1 cellular context compared by ENCODE assay signal in the genomic region with DNA sequence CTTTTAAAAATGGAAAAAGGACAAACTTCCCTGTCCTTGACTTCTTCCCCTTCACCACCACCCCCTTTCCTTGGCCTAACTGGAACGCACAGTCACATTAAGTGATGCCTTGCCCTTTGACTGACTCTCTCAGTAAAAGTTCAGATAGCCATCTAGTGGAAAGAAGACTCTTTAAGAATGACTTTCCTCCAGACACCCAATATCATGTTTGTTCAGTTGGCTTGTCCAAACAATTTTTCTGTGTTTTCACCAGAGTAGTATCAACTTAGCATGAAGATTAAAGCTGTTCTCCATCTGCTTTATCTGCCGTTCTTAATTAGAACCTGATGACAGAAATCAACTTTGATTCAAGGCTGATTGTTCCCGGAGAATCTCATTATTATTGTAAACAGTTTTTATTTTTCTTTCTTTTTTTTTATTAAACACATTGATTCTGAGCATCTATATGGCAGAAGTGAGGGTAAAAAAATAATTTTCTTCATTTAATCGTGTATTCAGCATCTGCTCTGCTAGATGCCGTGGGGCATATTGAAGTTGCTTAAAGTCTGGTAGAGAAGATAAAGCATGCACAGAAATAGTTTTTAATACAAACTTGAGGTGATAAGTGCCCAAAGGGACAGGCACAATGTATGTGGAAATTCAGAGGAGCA.
A peak's percentile ranks its signal among the peaks of the same experiment; 100 is the strongest.
TF ChIP-seq lines count a peak whose summit lies in the region.

No MANE protein-coding gene starts in this region.

TF ChIP-seq in K562, 482 proteins besides CTCF, POLR2A, EP300 and RAD21 (continued from another document and continues in another):
- TF ChIP-seq, protein P1, sequence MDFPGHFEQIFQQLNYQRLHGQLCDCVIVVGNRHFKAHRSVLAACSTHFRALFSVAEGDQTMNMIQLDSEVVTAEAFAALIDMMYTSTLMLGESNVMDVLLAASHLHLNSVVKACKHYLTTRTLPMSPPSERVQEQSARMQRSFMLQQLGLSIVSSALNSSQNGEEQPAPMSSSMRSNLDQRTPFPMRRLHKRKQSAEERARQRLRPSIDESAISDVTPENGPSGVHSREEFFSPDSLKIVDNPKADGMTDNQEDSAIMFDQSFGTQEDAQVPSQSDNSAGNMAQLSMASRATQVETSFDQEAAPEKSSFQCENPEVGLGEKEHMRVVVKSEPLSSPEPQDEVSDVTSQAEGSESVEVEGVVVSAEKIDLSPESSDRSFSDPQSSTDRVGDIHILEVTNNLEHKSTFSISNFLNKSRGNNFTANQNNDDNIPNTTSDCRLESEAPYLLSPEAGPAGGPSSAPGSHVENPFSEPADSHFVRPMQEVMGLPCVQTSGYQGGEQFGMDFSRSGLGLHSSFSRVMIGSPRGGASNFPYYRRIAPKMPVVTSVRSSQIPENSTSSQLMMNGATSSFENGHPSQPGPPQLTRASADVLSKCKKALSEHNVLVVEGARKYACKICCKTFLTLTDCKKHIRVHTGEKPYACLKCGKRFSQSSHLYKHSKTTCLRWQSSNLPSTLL (IDR thresholded peaks at IDR 0.05) = no peak
- no peak for TF ChIP-seq SPI1 (IDR thresholded peaks at IDR 0.05; ENCODE audit: borderline replicate concordance, low read depth, low read length)
- TF ChIP-seq HOMEZ (CRISPR knock-in tag; IDR thresholded peaks at IDR 0.05) = no peak
- no peak for TF ChIP-seq NEUROD1 (IDR thresholded peaks at IDR 0.05; ENCODE audit: borderline replicate concordance, low read depth, low read length, partially characterized antibody)
- TF ChIP-seq, protein P2, sequence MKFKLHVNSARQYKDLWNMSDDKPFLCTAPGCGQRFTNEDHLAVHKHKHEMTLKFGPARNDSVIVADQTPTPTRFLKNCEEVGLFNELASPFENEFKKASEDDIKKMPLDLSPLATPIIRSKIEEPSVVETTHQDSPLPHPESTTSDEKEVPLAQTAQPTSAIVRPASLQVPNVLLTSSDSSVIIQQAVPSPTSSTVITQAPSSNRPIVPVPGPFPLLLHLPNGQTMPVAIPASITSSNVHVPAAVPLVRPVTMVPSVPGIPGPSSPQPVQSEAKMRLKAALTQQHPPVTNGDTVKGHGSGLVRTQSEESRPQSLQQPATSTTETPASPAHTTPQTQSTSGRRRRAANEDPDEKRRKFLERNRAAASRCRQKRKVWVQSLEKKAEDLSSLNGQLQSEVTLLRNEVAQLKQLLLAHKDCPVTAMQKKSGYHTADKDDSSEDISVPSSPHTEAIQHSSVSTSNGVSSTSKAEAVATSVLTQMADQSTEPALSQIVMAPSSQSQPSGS (CRISPR knock-in tag; IDR thresholded peaks at IDR 0.05) = no peak
- TF ChIP-seq SMARCE1 (IDR thresholded peaks at IDR 0.05) = peak; percentile 92
- TF ChIP-seq U2AF2 (optimal IDR thresholded peaks at IDR 0.05; ENCODE audit: low read depth, low read length) = no peak
- no peak for TF ChIP-seq ZZZ3 (IDR thresholded peaks at IDR 0.05)
- 0 out of 2 replicates have a peak, but pooled peaks have one; percentile 26 for TF ChIP-seq TOE1 (IDR thresholded peaks at IDR 0.05; ENCODE audit: borderline replicate concordance)
- no peak for TF ChIP-seq TOE1 (CRISPR knock-in tag; IDR thresholded peaks at IDR 0.05; ENCODE audit: borderline replicate concordance, low read depth)
- TF ChIP-seq ZNF766 (CRISPR knock-in tag; conservative IDR thresholded peaks at IDR 0.05) = no peak
- TF ChIP-seq NFE2L1 (tag; IDR thresholded peaks at IDR 0.05; ENCODE audit: borderline replicate concordance, low read depth) = no peak
- no peak for TF ChIP-seq STAT5B (CRISPR knock-in tag; IDR thresholded peaks at IDR 0.05)
- TF ChIP-seq CREB3L1 (IDR thresholded peaks at IDR 0.05; ENCODE audit: borderline replicate concordance, low read depth) = no peak
- no peak for TF ChIP-seq HMG20B (CRISPR knock-in tag; IDR thresholded peaks at IDR 0.05)
- TF ChIP-seq HMG20A (CRISPR knock-in tag; conservative IDR thresholded peaks at IDR 0.05) = no peak
- no peak for TF ChIP-seq ZNF696 (CRISPR knock-in tag; conservative IDR thresholded peaks at IDR 0.05)
- TF ChIP-seq PHB (CRISPR knock-in tag; IDR thresholded peaks at IDR 0.05) = no peak
- TF ChIP-seq, protein P3, sequence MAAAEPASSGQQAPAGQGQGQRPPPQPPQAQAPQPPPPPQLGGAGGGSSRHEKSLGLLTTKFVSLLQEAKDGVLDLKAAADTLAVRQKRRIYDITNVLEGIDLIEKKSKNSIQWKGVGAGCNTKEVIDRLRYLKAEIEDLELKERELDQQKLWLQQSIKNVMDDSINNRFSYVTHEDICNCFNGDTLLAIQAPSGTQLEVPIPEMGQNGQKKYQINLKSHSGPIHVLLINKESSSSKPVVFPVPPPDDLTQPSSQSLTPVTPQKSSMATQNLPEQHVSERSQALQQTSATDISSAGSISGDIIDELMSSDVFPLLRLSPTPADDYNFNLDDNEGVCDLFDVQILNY (CRISPR knock-in tag; IDR thresholded peaks at IDR 0.05) = no peak
- no peak for TF ChIP-seq MEF2A (IDR thresholded peaks at IDR 0.05; ENCODE audit: control insufficient read depth, low read depth, low read length)
- TF ChIP-seq, protein P4, sequence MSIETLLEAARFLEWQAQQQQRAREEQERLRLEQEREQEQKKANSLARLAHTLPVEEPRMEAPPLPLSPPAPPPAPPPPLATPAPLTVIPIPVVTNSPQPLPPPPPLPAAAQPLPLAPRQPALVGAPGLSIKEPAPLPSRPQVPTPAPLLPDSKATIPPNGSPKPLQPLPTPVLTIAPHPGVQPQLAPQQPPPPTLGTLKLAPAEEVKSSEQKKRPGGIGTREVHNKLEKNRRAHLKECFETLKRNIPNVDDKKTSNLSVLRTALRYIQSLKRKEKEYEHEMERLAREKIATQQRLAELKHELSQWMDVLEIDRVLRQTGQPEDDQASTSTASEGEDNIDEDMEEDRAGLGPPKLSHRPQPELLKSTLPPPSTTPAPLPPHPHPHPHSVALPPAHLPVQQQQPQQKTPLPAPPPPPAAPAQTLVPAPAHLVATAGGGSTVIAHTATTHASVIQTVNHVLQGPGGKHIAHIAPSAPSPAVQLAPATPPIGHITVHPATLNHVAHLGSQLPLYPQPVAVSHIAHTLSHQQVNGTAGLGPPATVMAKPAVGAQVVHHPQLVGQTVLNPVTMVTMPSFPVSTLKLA (conservative IDR thresholded peaks at IDR 0.05) = peak in 1 of 2 experiments; percentile 42; a peak in 1 of 4 replicates
- no peak for TF ChIP-seq NR4A1 (CRISPR knock-in tag; IDR thresholded peaks at IDR 0.05)
- TF ChIP-seq NR4A1 (tag; IDR thresholded peaks at IDR 0.05) = no peak
- TF ChIP-seq ZNF311 (CRISPR knock-in tag; IDR thresholded peaks at IDR 0.05) = no peak
- TF ChIP-seq, protein P5, sequence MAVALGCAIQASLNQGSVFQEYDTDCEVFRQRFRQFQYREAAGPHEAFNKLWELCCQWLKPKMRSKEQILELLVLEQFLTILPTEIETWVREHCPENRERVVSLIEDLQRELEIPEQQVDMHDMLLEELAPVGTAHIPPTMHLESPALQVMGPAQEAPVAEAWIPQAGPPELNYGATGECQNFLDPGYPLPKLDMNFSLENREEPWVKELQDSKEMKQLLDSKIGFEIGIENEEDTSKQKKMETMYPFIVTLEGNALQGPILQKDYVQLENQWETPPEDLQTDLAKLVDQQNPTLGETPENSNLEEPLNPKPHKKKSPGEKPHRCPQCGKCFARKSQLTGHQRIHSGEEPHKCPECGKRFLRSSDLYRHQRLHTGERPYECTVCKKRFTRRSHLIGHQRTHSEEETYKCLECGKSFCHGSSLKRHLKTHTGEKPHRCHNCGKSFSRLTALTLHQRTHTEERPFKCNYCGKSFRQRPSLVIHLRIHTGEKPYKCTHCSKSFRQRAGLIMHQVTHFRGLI (CRISPR knock-in tag; IDR thresholded peaks at IDR 0.05) = no peak
- no peak for TF ChIP-seq MCM2 (IDR thresholded peaks at IDR 0.05; ENCODE audit: low read depth)
- no peak for TF ChIP-seq PBX2 (CRISPR knock-in tag; IDR thresholded peaks at IDR 0.05; ENCODE audit: low read depth)
- TF ChIP-seq PBX2 (tag; conservative IDR thresholded peaks at IDR 0.05; ENCODE audit: low read depth) = peak; percentile 56
- no peak for TF ChIP-seq RERE (CRISPR knock-in tag; IDR thresholded peaks at IDR 0.05; ENCODE audit: borderline replicate concordance)
- TF ChIP-seq POLR2AphosphoS5 (IDR thresholded peaks at IDR 0.05; ENCODE audit: control insufficient read depth, insufficient read depth, low read depth, low read length) = peak; percentile 39; the same call in 1 of the 2 replicates
- no peak for TF ChIP-seq SIN3A (IDR thresholded peaks at IDR 0.05; ENCODE audit: borderline replicate concordance in 2 of 2, control insufficient read depth in 1 of 2, low read depth in 2 of 2, low read length in 2 of 2)
- no peak for TF ChIP-seq PRMT5 (CRISPR knock-in tag; IDR thresholded peaks at IDR 0.05)
- no peak for TF ChIP-seq GATAD2B (IDR thresholded peaks at IDR 0.05; ENCODE audit: borderline replicate concordance)
- no peak for TF ChIP-seq HDAC8 (tag; IDR thresholded peaks at IDR 0.05)
- TF ChIP-seq NRF1 (conservative IDR thresholded peaks at IDR 0.05 in 1 of 2, IDR thresholded peaks at IDR 0.05 in 1 of 2) = no peak
- no peak for TF ChIP-seq CEBPB (tag; IDR thresholded peaks at IDR 0.05)
- TF ChIP-seq HNRNPL (IDR thresholded peaks at IDR 0.05; ENCODE audit: low read depth, low read length) = no peak
- TF ChIP-seq MCM3 (IDR thresholded peaks at IDR 0.05) = no peak
- TF ChIP-seq TCFL5 (CRISPR knock-in tag; conservative IDR thresholded peaks at IDR 0.05) = no peak
- TF ChIP-seq ZNF408 (CRISPR knock-in tag; IDR thresholded peaks at IDR 0.05; ENCODE audit: low read depth) = no peak
- TF ChIP-seq TGIF2 (CRISPR knock-in tag; IDR thresholded peaks at IDR 0.05) = no peak
- TF ChIP-seq CC2D1A (IDR thresholded peaks at IDR 0.05) = peak; percentile 52; the same call in 1 of the 2 replicates
- TF ChIP-seq TBL1XR1 (IDR thresholded peaks at IDR 0.05; ENCODE audit: low read length in 2 of 2) = peak in 1 of 2 experiments; percentile 36; a peak in 1 of 4 replicates
